ENCODE assay signal across 24 cellular contexts in the genomic region with DNA sequence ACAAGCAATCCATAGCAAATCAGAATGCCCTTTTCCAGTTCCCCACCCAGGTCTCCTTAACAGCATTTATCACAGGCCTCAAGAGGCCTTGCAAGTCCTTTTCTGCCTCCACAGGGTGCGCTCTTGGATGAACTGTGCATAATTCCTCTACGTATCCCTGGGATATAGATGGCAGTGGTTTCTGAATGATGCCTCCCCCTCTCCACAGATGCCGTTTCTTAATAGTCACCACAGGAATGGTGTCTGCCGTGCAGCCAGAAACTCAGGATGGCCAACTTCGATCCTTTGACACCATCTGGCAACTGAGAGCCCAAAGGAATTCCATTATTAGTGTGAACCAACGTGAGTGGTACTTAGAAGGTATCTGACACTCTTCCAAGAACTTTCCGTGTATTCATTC.
"Had no signal": no experiment of that assay in that cellular context is flagged by ENCODE, and none has a peak within 500 bp of the region (broad histone marks: within the 10 kb centered on the region; RNA-seq: fewer than 3 reads in every experiment).

No MANE protein-coding gene starts in this region.

- H3K27me3 Mint-ChIP-seq: progenitor cell of endocrine pancreas had no signal

- H3K4me2 ChIP-seq: smooth muscle cell had no signal

- H3K4me3 Mint-ChIP-seq: activated naive CD4-positive, alpha-beta T cell treated with anti-CD3 and anti-CD28 coated beads, Interleukin-2, amount 10 ng/mL, durations not matched to agents 7 days and 5 days; activated naive CD8-positive, alpha-beta T cell treated with anti-CD3 and anti-CD28 coated beads, Interleukin-2, amount 10 ng/mL, durations not matched to agents 7 days and 5 days; nephron progenitor cell had no signal

- H3K27ac Mint-ChIP-seq: activated naive CD4-positive, alpha-beta T cell treated with anti-CD3 and anti-CD28 coated beads, Interleukin-2, amount 10 ng/mL, durations not matched to agents 7 days and 5 days; activated naive CD8-positive, alpha-beta T cell treated with anti-CD3 and anti-CD28 coated beads, Interleukin-2, amount 10 ng/mL, durations not matched to agents 7 days and 5 days; nephron progenitor cell; progenitor cell of endocrine pancreas had no signal

- ATAC-seq: mucosa of descending colon, sciatic nerve, upper lobe of right lung had no signal

- H3K4me1 Mint-ChIP-seq: activated naive CD4-positive, alpha-beta T cell treated with anti-CD3 and anti-CD28 coated beads, Interleukin-2, amount 10 ng/mL, durations not matched to agents 7 days and 5 days; activated naive CD8-positive, alpha-beta T cell treated with anti-CD3 and anti-CD28 coated beads, Interleukin-2, amount 10 ng/mL, durations not matched to agents 7 days and 5 days had no signal

- H3K4me1 ChIP-seq: suprapubic skin had no signal

- H3K9me3 Mint-ChIP-seq: activated naive CD4-positive, alpha-beta T cell treated with anti-CD3 and anti-CD28 coated beads, Interleukin-2, amount 10 ng/mL, durations not matched to agents 7 days and 5 days; activated naive CD8-positive, alpha-beta T cell treated with anti-CD3 and anti-CD28 coated beads, Interleukin-2, amount 10 ng/mL, durations not matched to agents 7 days and 5 days; nephron progenitor cell had no signal

- H3K4me3 ChIP-seq: esophagus squamous epithelium, left ventricle myocardium inferior, mucosa of descending colon, ovary, smooth muscle cell, suprapubic skin, tibial artery, upper lobe of right lung had no signal

- H3K27me3 ChIP-seq: esophagus squamous epithelium, ovary, suprapubic skin, tibial artery, upper lobe of right lung had no signal

- DNase-seq: activated CD4-positive, alpha-beta T cell treated with anti-CD3 and anti-CD28 coated beads for 4 hours; activated CD4-positive, alpha-beta T cell treated with anti-CD3 and anti-CD28 coated beads, Interleukin-2, amount 50 U/mL, for 4 hours; activated effector memory CD4-positive, alpha-beta T cell treated with anti-CD3 and anti-CD28 coated beads, Interleukin-2, amount 50 U/mL, for 16 hours; activated naive CD4-positive, alpha-beta T cell treated with anti-CD3 and anti-CD28 coated beads, Interleukin-2, amount 10 ng/mL, durations not matched to agents 7 days and 5 days; activated naive CD8-positive, alpha-beta T cell treated with anti-CD3 and anti-CD28 coated beads, Interleukin-2, amount 10 ng/mL, durations not matched to agents 7 days and 5 days; activated T-cell treated with anti-CD3 and anti-CD28 coated beads for 4 hours; dermis blood vessel endothelial cell; effector CD4-positive, alpha-beta T cell; esophagus squamous epithelium; foreskin melanocyte; islet precursor cell; left ventricle myocardium inferior; mucosa of descending colon; nephron progenitor cell; ovary; retina; stimulated activated naive CD4-positive, alpha-beta T cell; tibial artery; upper lobe of right lung had no signal

- H3K9me3 ChIP-seq: esophagus squamous epithelium, left ventricle myocardium inferior, mucosa of descending colon, ovary, suprapubic skin, tibial artery, upper lobe of right lung had no signal

- H3K36me3 Mint-ChIP-seq: activated naive CD4-positive, alpha-beta T cell treated with anti-CD3 and anti-CD28 coated beads, Interleukin-2, amount 10 ng/mL, durations not matched to agents 7 days and 5 days had no signal

- H3K27ac ChIP-seq: epithelial cell of prostate, esophagus squamous epithelium, left ventricle myocardium inferior, ovary, suprapubic skin, tibial artery, upper lobe of right lung had no signal

- H3K36me3 ChIP-seq: esophagus squamous epithelium, left ventricle myocardium inferior, ovary, suprapubic skin, tibial artery, upper lobe of right lung had no signal
